1 cellular context compared by ENCODE assay signal in the genomic region with DNA sequence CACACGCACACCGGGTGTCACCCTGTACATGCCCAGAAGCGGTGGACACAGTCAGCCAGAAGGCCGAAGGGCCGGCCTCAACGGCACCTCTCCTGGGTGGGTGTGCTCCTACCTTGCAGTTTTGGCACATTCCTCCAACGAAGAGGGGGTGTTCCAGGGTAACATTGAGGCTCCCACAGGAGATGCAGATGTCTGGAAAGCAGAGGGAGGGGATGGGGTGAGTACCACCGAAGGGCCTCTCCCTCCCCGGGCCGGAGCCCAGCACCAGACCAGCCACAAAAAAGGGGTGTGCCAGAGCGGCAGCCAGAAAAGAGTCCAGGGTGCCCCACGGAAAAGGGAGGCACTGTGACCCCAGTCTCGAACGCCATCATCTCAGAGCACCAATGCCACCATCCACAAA.
TF ChIP-seq lines count a peak whose summit lies in the region.

No MANE protein-coding gene starts in this region.

TF ChIP-seq in HepG2, 621 proteins besides CTCF, POLR2A, EP300 and RAD21 (continued from another document):
- TF ChIP-seq ZBTB3 (CRISPR knock-in tag; IDR thresholded peaks at IDR 0.05; ENCODE audit: borderline replicate concordance, low read depth) (no peak), RNF2 (conservative IDR thresholded peaks at IDR 0.05; ENCODE audit: low read depth) (no peak), RBFOX2 (IDR thresholded peaks at IDR 0.05; ENCODE audit: low read depth, low read length) (0 out of 2 replicates have a peak, but pooled peaks have one; percentile 1), HOXA3 (CRISPR knock-in tag; IDR thresholded peaks at IDR 0.05) (no peak)
